Comparison of ENCODE assay signal across 10 cellular contexts in the genomic region with DNA sequence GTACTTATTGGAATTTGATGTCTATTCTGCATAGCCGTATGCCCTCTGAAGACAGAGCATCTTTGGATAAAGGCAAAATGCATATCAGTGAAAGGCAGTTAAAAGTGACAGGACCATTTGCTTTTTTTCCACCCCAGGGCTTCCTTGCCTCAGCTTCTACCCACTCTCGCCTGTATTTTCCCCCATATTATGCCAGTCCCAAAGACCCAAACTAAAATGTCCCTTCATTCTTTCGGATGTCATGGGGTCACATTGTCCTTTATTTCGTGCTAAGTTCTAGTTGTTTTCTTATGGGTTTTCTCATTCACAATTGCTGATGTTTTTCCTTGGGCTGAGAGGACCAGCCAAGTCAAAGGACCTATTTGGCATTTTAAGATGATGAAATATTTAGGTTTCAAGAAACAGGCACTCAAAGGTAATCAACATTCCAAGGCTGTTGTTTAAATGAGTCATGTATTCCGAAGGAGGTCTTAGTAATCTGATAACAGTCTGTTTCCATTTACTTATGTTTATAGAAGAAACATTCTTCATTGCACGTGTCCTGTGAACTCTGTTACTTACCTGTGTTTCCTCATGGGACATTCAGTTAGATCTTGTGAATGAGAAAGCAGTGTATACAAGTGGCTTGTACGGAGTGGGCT.
DNase-seq lines count a peak whose midpoint lies in the region; TF ChIP-seq lines count a peak whose summit lies in the region.
"Had no signal": no experiment of that assay in that cellular context is flagged by ENCODE, and none has a peak within 500 bp of the region (broad histone marks: within the 10 kb centered on the region; RNA-seq: fewer than 3 reads in every experiment).

No MANE protein-coding gene starts in this region.

- H3K4me3 Mint-ChIP-seq in nephron progenitor cell: no peak overlapping the region

- no peaks in the 10 kb centered on the region for H3K27me3 Mint-ChIP-seq in nephron progenitor cell (ENCODE audit: low read depth, poor library complexity)

- TF ChIP-seq CTCF in nephron progenitor cell (IDR thresholded peaks at IDR 0.05) (no peak), GM13977 (IDR thresholded peaks at IDR 0.05; ENCODE audit: extremely low read depth, insufficient read depth, missing control alignments) (no peak)

- H3K27ac ChIP-seq in epithelial cell of prostate: peak overlapping the region; percentile 47

- peaks cover 22% of the 10 kb centered on the region for H3K4me1 Mint-ChIP-seq in nephron progenitor cell

- H3K27ac Mint-ChIP-seq in nephron progenitor cell: peak overlapping the region; percentile 17

- peaks cover 4% of the 10 kb centered on the region for H3K9me3 Mint-ChIP-seq in nephron progenitor cell

- DNase-seq in EL (peak; percentile 77), OCI-M1 (lab: John Stamatoyannopoulos, UW) (peak; percentile 15), epithelial cell of prostate (ENCODE audit: low read depth, low spot score) (peak; percentile 31), nephron progenitor cell (no peak), SK-N-DZ (ENCODE audit: low spot score) (no peak), GM13977 (ENCODE audit: low spot score) (no peak), MV-4-11 (lab: John Stamatoyannopoulos, UW) (no peak)
- DNase-seq in activated T-cell treated with anti-CD3 and anti-CD28 coated beads, Interleukin-2, amount 50 U/mL, for 1 hour: no peak
- DNase-seq: NCI-H2081 treated with DMSO at 0.1 percent for 48 hours; stimulated activated naive CD8-positive, alpha-beta T cell treated with anti-CD3 and anti-CD28 coated beads, Interleukin-15, Interleukin-2, amounts not matched to agents 100 U/mL and 50 U/mL, for 24 hours had no signal

- H3K36me3 Mint-ChIP-seq in nephron progenitor cell (ENCODE audit: low read depth): no peaks in the 10 kb centered on the region

- in situ Hi-C loops in GM13977 (cut with MboI; ENCODE audit: low pct_unique_long_range_greater_than_20kb, low sequenced_read_pairs, unreplicated experiment): no loop called here

Comparison
In these comparisons a context has a peak if more than half of its experiments do, and no peak if none do; other contexts are left out.
1. DNase-seq: peak in EL (single experiment), OCI-M1 (single experiment) and epithelial cell of prostate (single experiment); none in nephron progenitor cell (single experiment), SK-N-DZ (single experiment), GM13977 (single experiment), MV-4-11 (single experiment) and activated T-cell treated with anti-CD3 and anti-CD28 coated beads, Interleukin-2, amount 50 U/mL, for 1 hour (single experiment).